Comparison of ENCODE assay signal across 11 cellular contexts in the genomic region with DNA sequence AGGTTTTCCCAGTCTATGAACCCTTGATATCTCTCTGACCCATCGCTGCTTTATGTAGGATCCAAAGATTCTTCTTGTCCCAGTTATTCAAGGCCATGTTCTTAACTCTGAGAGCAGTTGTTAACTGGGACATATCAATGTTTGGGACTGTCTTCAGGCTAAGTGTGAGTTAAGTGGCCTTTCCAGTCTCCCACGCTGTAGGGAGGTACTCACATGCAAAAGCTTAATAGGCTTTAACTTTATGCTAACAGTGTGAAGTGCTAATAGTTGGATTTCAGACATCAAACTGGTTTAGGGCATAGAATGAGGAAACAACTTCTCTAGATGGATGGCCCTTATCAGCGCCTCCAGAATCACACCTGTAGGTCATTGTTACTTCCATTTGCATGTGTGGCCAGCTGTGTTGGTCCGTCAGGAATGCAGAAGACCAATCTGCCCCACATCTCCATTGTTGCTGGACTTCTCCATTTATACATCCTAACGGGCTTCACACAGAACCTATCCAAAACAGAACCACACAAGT.
"Had no signal": no experiment of that assay in that cellular context is flagged by ENCODE, and none has a peak within 500 bp of the region (broad histone marks: within the 10 kb centered on the region; RNA-seq: fewer than 3 reads in every experiment).

No MANE protein-coding gene starts in this region.

- H3K27ac ChIP-seq: colonic mucosa, epithelial cell of prostate, parathyroid adenoma, VCaP had no signal

- H3K4me3 ChIP-seq: colonic mucosa, smooth muscle cell, tibial artery had no signal

- H3K27me3 ChIP-seq: colonic mucosa, tibial artery had no signal

- H3K9me3 ChIP-seq: colonic mucosa, tibial artery had no signal

- H3K4me1 ChIP-seq: colonic mucosa, parathyroid adenoma had no signal

- H3K36me3 ChIP-seq: colonic mucosa, tibial artery had no signal

- DNase-seq: activated CD8-positive, alpha-beta memory T cell treated with anti-CD3 and anti-CD28 coated beads, Interleukin-2, amount 50 U/mL, for 4 hours; activated naive CD8-positive, alpha-beta T cell treated with anti-CD3 and anti-CD28 coated beads, Interleukin-2, amount 50 U/mL, for 24 hours; colonic mucosa; effector CD4-positive, alpha-beta T cell; immature natural killer cell; retina; tibial artery had no signal
